Comparison of ENCODE assay signal across 16 cellular contexts in the genomic region with DNA sequence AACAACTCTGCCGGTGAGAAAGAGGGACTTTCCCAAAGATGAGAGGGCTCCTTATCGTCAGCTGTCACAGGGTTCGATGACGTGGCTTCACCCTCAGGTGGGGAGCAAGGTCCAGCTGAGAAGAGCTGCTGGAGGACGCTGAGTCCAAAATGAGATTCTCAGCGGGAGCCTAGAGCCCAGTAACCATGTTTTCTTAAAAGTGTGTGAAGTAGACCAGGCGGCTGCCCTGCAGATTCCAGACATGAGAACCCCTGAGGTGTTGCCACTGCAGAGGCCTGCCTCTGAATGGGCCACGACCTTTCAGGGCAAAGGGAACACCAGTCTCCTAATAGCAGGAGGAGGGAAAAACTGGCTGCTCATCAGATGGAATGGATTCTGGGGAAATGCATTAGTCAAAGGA.
DNase-seq lines count a peak whose midpoint lies in the region; ATAC-seq, FAIRE-seq and TF ChIP-seq lines count a peak whose summit lies in the region.
"Had no signal": no experiment of that assay in that cellular context is flagged by ENCODE, and none has a peak within 500 bp of the region (broad histone marks: within the 10 kb centered on the region; RNA-seq: fewer than 3 reads in every experiment).

No MANE protein-coding gene starts in this region.

- H3K4me1 Mint-ChIP-seq in memory B cell: peaks cover 30% of the 10 kb centered on the region

- no peak for TF ChIP-seq POLR2A in A549 (IDR thresholded peaks at IDR 0.05; ENCODE audit: low read length)

- no peak for TF ChIP-seq EP300 in A549 (IDR thresholded peaks at IDR 0.05)

- no peaks in the 10 kb centered on the region for H3K27me3 Mint-ChIP-seq in memory B cell
- H3K27me3 Mint-ChIP-seq: CD4-positive, alpha-beta memory T cell had no signal

- FAIRE-seq in A549 (lab: Jason Lieb, UNC): no peak
- FAIRE-seq in bronchial epithelial cell (lab: Jason Lieb, UNC): no peak

- H3K27me3 ChIP-seq in bronchial epithelial cell (ENCODE audit: control insufficient read depth, insufficient read depth, low read length): no peaks in the 10 kb centered on the region
- H3K27me3 ChIP-seq: SJCRH30 had no signal

- H3K4me3 ChIP-seq in A549: no peak overlapping the region
- H3K4me3 ChIP-seq in bronchial epithelial cell (ENCODE audit: low read depth, low read length): no peak overlapping the region
- H3K4me3 ChIP-seq: left ventricle myocardium inferior, SJCRH30 had no signal

- H3K4me3 Mint-ChIP-seq in memory B cell: no peak overlapping the region

- ATAC-seq in A549: peak; percentile 57 to 64
- peak; percentile 77 for ATAC-seq in memory B cell (ENCODE audit: low read depth)
- ATAC-seq in HG03521 (IDR thresholded peaks at IDR 0.05; ENCODE audit: unreplicated experiment): no peak

- H3K4me2 ChIP-seq in A549: peak overlapping the region; percentile 67

- H3K9me3 Mint-ChIP-seq in memory B cell: no peaks in the 10 kb centered on the region
- H3K9me3 Mint-ChIP-seq: CD4-positive, alpha-beta memory T cell had no signal

- CTCF ChIA-PET in A549 (lab: Yijun Ruan, JAX): no interaction called here

- no peaks in the 10 kb centered on the region for H3K9me3 ChIP-seq in A549
- H3K9me3 ChIP-seq: left ventricle myocardium inferior, SJCRH30 had no signal

- TF ChIP-seq RAD21 in A549 (conservative IDR thresholded peaks at IDR 0.05 in 1 of 2, IDR thresholded peaks at IDR 0.05 in 1 of 2): no peak

- H3K36me3 Mint-ChIP-seq in memory B cell: peaks cover 21% of the 10 kb centered on the region

- peak overlapping the region; percentile 49 for H3K27ac Mint-ChIP-seq in memory B cell

- TF ChIP-seq CTCF in A549 (IDR thresholded peaks at IDR 0.05) (no peak), bronchial epithelial cell (IDR thresholded peaks at IDR 0.05; ENCODE audit: insufficient read depth, low read length, severe bottlenecking) (no peak)

- DNase-seq in A549 (ENCODE audit: low read depth in 1 of 2, low spot score in 1 of 2) (peak; percentile 6 to 35), HuH-7 (ENCODE audit: low spot score) (peak; percentile 12), bronchial epithelial cell (ENCODE audit: low read depth) (peak; percentile 18), memory B cell (ENCODE audit: low spot score in 2 of 2) (no peak), OCI-M2 (lab: John Stamatoyannopoulos, UW; ENCODE audit: unreplicated experiment) (no peak), epidermal melanocyte (ENCODE audit: insufficient read length, low spot score) (no peak)
- no peak for DNase-seq in stimulated activated naive CD4-positive, alpha-beta T cell treated with Interleukin-2 at 50 U/mL for 16 hours (lab: John Stamatoyannopoulos, UW)
- DNase-seq: activated CD4-positive, CD25-positive, alpha-beta regulatory T cell treated with anti-CD3 and anti-CD28 coated beads, Interleukin-2, amount 50 U/mL, for 72 hours; activated gamma-delta T cell; anterior cingulate cortex; CD4-positive, alpha-beta memory T cell; left ventricle myocardium inferior; NCI-H1436 treated with DMSO at 0.1 percent for 48 hours; SJCRH30; stimulated activated naive CD4-positive, alpha-beta T cell had no signal

- H3K4me1 ChIP-seq in A549: peaks cover 50% of the 10 kb centered on the region

- peak overlapping the region; percentile 17 to 60; a peak in 2 of 6 replicates for H3K27ac ChIP-seq in A549
- H3K27ac ChIP-seq: left ventricle myocardium inferior, SJCRH30 had no signal

- no peaks in the 10 kb centered on the region for H3K36me3 ChIP-seq in bronchial epithelial cell (ENCODE audit: control insufficient read depth, insufficient read depth, low read length)
- H3K36me3 ChIP-seq: left ventricle myocardium inferior, SJCRH30 had no signal

- WGBS in A549 (ENCODE audit: missing lambda C conversion rate): 7% methylated on average over 7 of the region's 8 CpGs

- POLR2A ChIA-PET in A549 (lab: Yijun Ruan, JAX): no interaction called here

TF ChIP-seq in A549, 52 proteins besides CTCF, POLR2A, EP300 and RAD21:
- no peak for TF ChIP-seq EHMT2 (IDR thresholded peaks at IDR 0.05; ENCODE audit: low read depth)
- no peak for TF ChIP-seq RNF2 (IDR thresholded peaks at IDR 0.05; ENCODE audit: borderline replicate concordance, low read depth)
- TF ChIP-seq, protein P1, sequence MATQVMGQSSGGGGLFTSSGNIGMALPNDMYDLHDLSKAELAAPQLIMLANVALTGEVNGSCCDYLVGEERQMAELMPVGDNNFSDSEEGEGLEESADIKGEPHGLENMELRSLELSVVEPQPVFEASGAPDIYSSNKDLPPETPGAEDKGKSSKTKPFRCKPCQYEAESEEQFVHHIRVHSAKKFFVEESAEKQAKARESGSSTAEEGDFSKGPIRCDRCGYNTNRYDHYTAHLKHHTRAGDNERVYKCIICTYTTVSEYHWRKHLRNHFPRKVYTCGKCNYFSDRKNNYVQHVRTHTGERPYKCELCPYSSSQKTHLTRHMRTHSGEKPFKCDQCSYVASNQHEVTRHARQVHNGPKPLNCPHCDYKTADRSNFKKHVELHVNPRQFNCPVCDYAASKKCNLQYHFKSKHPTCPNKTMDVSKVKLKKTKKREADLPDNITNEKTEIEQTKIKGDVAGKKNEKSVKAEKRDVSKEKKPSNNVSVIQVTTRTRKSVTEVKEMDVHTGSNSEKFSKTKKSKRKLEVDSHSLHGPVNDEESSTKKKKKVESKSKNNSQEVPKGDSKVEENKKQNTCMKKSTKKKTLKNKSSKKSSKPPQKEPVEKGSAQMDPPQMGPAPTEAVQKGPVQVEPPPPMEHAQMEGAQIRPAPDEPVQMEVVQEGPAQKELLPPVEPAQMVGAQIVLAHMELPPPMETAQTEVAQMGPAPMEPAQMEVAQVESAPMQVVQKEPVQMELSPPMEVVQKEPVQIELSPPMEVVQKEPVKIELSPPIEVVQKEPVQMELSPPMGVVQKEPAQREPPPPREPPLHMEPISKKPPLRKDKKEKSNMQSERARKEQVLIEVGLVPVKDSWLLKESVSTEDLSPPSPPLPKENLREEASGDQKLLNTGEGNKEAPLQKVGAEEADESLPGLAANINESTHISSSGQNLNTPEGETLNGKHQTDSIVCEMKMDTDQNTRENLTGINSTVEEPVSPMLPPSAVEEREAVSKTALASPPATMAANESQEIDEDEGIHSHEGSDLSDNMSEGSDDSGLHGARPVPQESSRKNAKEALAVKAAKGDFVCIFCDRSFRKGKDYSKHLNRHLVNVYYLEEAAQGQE (IDR thresholded peaks at IDR 0.05): no peak
- no peak for TF ChIP-seq MAZ (IDR thresholded peaks at IDR 0.05; ENCODE audit: borderline replicate concordance, low read depth, low read length)
- no peak for TF ChIP-seq ZNF302 (CRISPR knock-in tag; IDR thresholded peaks at IDR 0.05)
- no peak for TF ChIP-seq NR3C1 (IDR thresholded peaks at IDR 0.05)
- no peak for TF ChIP-seq SREBF2 (IDR thresholded peaks at IDR 0.05)
- no peak for TF ChIP-seq RFX5 (IDR thresholded peaks at IDR 0.05)
- no peak for TF ChIP-seq CEBPB (IDR thresholded peaks at IDR 0.05)
- no peak for TF ChIP-seq ZC3H11A (IDR thresholded peaks at IDR 0.05)
- no peak for TF ChIP-seq CHD4 (IDR thresholded peaks at IDR 0.05; ENCODE audit: borderline replicate concordance)
- TF ChIP-seq, protein P2, sequence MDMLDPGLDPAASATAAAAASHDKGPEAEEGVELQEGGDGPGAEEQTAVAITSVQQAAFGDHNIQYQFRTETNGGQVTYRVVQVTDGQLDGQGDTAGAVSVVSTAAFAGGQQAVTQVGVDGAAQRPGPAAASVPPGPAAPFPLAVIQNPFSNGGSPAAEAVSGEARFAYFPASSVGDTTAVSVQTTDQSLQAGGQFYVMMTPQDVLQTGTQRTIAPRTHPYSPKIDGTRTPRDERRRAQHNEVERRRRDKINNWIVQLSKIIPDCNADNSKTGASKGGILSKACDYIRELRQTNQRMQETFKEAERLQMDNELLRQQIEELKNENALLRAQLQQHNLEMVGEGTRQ (IDR thresholded peaks at IDR 0.05): no peak
- TF ChIP-seq MYC (IDR thresholded peaks at IDR 0.05; ENCODE audit: borderline replicate concordance, low read length): no peak
- TF ChIP-seq HOXB5 (CRISPR knock-in tag; IDR thresholded peaks at IDR 0.05): no peak

Comparison
In these comparisons a context has a peak if more than half of its experiments do, and no peak if none do; other contexts are left out.
1. DNase-seq: peak in A549 (2 of 2), HuH-7 (single experiment) and bronchial epithelial cell (single experiment); none in memory B cell (0 of 2), OCI-M2 (single experiment), epidermal melanocyte (single experiment) and stimulated activated naive CD4-positive, alpha-beta T cell treated with Interleukin-2 at 50 U/mL for 16 hours (single experiment).